In genomic region chr9:136629001-136629878, GRCh38 we compare ENCODE assay signal across 28 cellular contexts. TPM values are rescaled to one million over a fixed set of nuclear protein-coding genes. Genes with fewer than 3 reads are reported as not detected.
DNase-seq lines count a peak whose midpoint lies in the region; ATAC-seq, FAIRE-seq and TF ChIP-seq lines count a peak whose summit lies in the region.
"Had no signal": no experiment of that assay in that cellular context is flagged by ENCODE, and none has a peak within 500 bp of the region (broad histone marks: within the 10 kb centered on the region; RNA-seq: fewer than 3 reads in every experiment).

No MANE protein-coding gene starts in this region.

- peaks cover 2% of the 10 kb centered on the region; the same call in 1 of the 2 replicates for H4K20me1 ChIP-seq in DND-41 (ENCODE audit: insufficient read depth, low read length)
- peaks cover 29% of the 10 kb centered on the region; the same call in 1 of the 2 replicates for H4K20me1 ChIP-seq in HepG2 (ENCODE audit: insufficient read depth, low read length)

- TF ChIP-seq EP300 in HepG2 (IDR thresholded peaks at IDR 0.05; ENCODE audit: low read depth in 2 of 2, low read length in 2 of 2) (no peak), HepG2 (CRISPR knock-in tag; IDR thresholded peaks at IDR 0.05; ENCODE audit: borderline replicate concordance) (no peak)

- TF ChIP-seq CTCF in DND-41 (IDR thresholded peaks at IDR 0.05; ENCODE audit: borderline replicate concordance, extremely low read depth, low read length, poor library complexity, severe bottlenecking) (no peak), RWPE1 (conservative IDR thresholded peaks at IDR 0.05; ENCODE audit: low read depth) (no peak), HepG2 (CRISPR knock-in tag; IDR thresholded peaks at IDR 0.05) (no peak), spleen (IDR thresholded peaks at IDR 0.05 in 8 of 11, conservative IDR thresholded peaks at IDR 0.05 in 3 of 11) (no peak)

- H3K9me3 ChIP-seq in DND-41 (ENCODE audit: insufficient read depth, low read length, severe bottlenecking) (no peaks in the 10 kb centered on the region), HepG2 (ENCODE audit: low read length) (no peaks in the 10 kb centered on the region), spleen (no peaks in the 10 kb centered on the region)
- H3K9me3 ChIP-seq: MG63, ovary, right atrium auricular region, suprapubic skin had no signal

- no peak for FAIRE-seq in HepG2 (lab: Jason Lieb, UNC)
- FAIRE-seq: astrocyte had no signal

- WGBS in HepG2 (ENCODE audit: low lambda C conversion rate) = 50% methylated on average over 5 of the region's 22 CpGs
- 65 to 74% (median 67%) methylated on average over 12 to 22 of the region's 22 CpGs for WGBS in spleen, 5 donors

- H3K4me1 ChIP-seq in DND-41 (ENCODE audit: insufficient read depth, low read length) (peaks cover 59% of the 10 kb centered on the region), HepG2 (ENCODE audit: insufficient read depth, low read length) (peaks cover 34% of the 10 kb centered on the region), spleen (peaks cover 21 to 77% (median 54%) of the 10 kb centered on the region in 6 donors)

- H3K36me3 ChIP-seq in DND-41 (ENCODE audit: insufficient read depth, low read length) (no peaks in the 10 kb centered on the region), HepG2 (replicated peaks in 1 of 2; ENCODE audit: control insufficient read depth in 1 of 2, insufficient read depth in 2 of 2, low read length in 2 of 2) (no peaks in the 10 kb centered on the region), spleen (no peaks in the 10 kb centered on the region)
- H3K36me3 ChIP-seq: MG63, ovary, right atrium auricular region, suprapubic skin had no signal

- ATAC-seq in DND-41 (ENCODE audit: insufficient read depth, low read depth) (no peak), HepG2 (no peak), HG03521 (IDR thresholded peaks at IDR 0.05; ENCODE audit: unreplicated experiment) (no peak)
- ATAC-seq: activated CD4-positive, alpha-beta T cell treated with anti-CD3 and anti-CD28 coated beads for 36 hours; activated CD8-positive, alpha-beta T cell treated with anti-CD3 and anti-CD28 coated beads, Interleukin-2, amount 10 ng/mL, durations not matched to agents 7 days and 5 days; left ventricle myocardium superior; naive thymus-derived CD8-positive, alpha-beta T cell; T-helper 17 cell had no signal

- H3K79me2 ChIP-seq in DND-41 (ENCODE audit: insufficient read depth, low read length) (no peaks in the 10 kb centered on the region; the same call in 1 of the 2 replicates), HepG2 (ENCODE audit: insufficient read depth, low read length) (no peaks in the 10 kb centered on the region)

- H2AFZ ChIP-seq in DND-41 (ENCODE audit: low read depth, low read length) (no peak overlapping the region), HepG2 (ENCODE audit: low read length) (no peak overlapping the region)
- H2AFZ ChIP-seq: GM23248 had no signal

- POLR2A ChIA-PET in RWPE1 (lab: Yijun Ruan, JAX; ENCODE audit: low non-redundant PET) = interaction anchor here (0.6 kb wide), 1 partner anchor 144 kb away, joined by 3 read pairs; no protein-coding TSS in a partner anchor
- POLR2A ChIA-PET in HepG2 (lab: Yijun Ruan, JAX) = interaction anchor here (1.3 kb wide), 1 partner anchor 144 kb away, joined by 4 read pairs; no protein-coding TSS in a partner anchor

- no peak for TF ChIP-seq RAD21 in HepG2 (CRISPR knock-in tag; IDR thresholded peaks at IDR 0.05)

- no TSS peak for BruUV-seq in HepG2 (replicated peaks; lab: Mats Ljungman, UMichigan)

- H3K27ac ChIP-seq in DND-41 (ENCODE audit: low read length) (peak overlapping the region; percentile 78), RWPE1 (peak overlapping the region; percentile 100), HepG2 (ENCODE audit: extremely low read length, insufficient read depth, low read length) (no peak overlapping the region), spleen (no peak overlapping the region)
- H3K27ac ChIP-seq: GM23248, ovary, right atrium auricular region, suprapubic skin had no signal

- no peak overlapping the region for H3K4me2 ChIP-seq in DND-41 (ENCODE audit: insufficient read depth, low read length)
- H3K4me2 ChIP-seq in HepG2 (ENCODE audit: low read depth, low read length) = no peak overlapping the region

- H3K4me3 ChIP-seq in DND-41 (ENCODE audit: low read depth in 1 of 2, low read length in 2 of 2) (no peak overlapping the region), HepG2 (replicated peaks in 1 of 3; ENCODE audit: insufficient read depth in 1 of 3, low read depth in 2 of 3, low read length in 3 of 3) (no peak overlapping the region), spleen (no peak overlapping the region)
- H3K4me3 ChIP-seq: GM23248, MG63, ovary, right atrium auricular region, suprapubic skin had no signal

- intact Hi-C loops in HepG2 (cut with micrococcal nuclease; ENCODE audit: unreplicated experiment) = loop anchor here (5.0 kb wide), 1 partner anchor 382 kb away; the partner anchor contains the start of gene QSOX2
- intact Hi-C loops in spleen (cut with DNase I; ENCODE audit: low total_unique reads) = no loop called here

- H3K27me3 ChIP-seq in DND-41 (ENCODE audit: insufficient read depth, low read length, poor library complexity) (no peaks in the 10 kb centered on the region), HepG2 (ENCODE audit: control insufficient read depth in 1 of 2, insufficient read depth in 2 of 2, low read length in 2 of 2) (peaks cover 20 to 61% of the 10 kb centered on the region in 2 experiments; a peak in 4 of 5 replicates), spleen (replicated peaks in 1 of 7) (peaks cover 0 to 67% (median 4%) of the 10 kb centered on the region in 7 donors)
- H3K27me3 ChIP-seq: MG63, ovary, right atrium auricular region had no signal

- in situ Hi-C loops in HepG2 (cut with HindIII; ENCODE audit: extremely low pct_ligation_motif_present, low pct_unique_long_range_greater_than_20kb) = loop anchor here (5.0 to 25.0 kb wide), 2 partner anchors 137 to 292 kb away; partner anchors contain the start of gene GPSM1

- DNase-seq in DND-41 (no peak), RWPE1 (ENCODE audit: low spot score) (no peak), HepG2 (ENCODE audit: low spot score) (no peak), spleen (peak; percentile 74)
- DNase-seq in activated CD4-positive, CD25-positive, alpha-beta regulatory T cell (lab: John Stamatoyannopoulos, UW) = no peak
- DNase-seq in activated effector memory CD4-positive, alpha-beta T cell treated with Interleukin-2 at 50 U/mL for 16 hours = no peak
- DNase-seq: activated CD4-positive, alpha-beta T cell treated with anti-CD3 and anti-CD28 coated beads for 36 hours; activated CD8-positive, alpha-beta T cell treated with anti-CD3 and anti-CD28 coated beads, Interleukin-2, amount 10 ng/mL, durations not matched to agents 7 days and 5 days; activated T-cell treated with anti-CD3 and anti-CD28 coated beads for 4 hours; CD4-positive, alpha-beta memory T cell; DMS153; GM23248; left ventricle myocardium superior; MG63; midbrain; naive thymus-derived CD8-positive, alpha-beta T cell; NCI-H1105 treated with DMSO at 0.1 percent for 48 hours; NCI-H2029; NCI-H226; ovary; stimulated activated CD4-positive, alpha-beta T cell treated with anti-CD3 and anti-CD28 coated beads, Interleukin-12 subunit alpha, Interleukin-12 subunit beta, amount 100 ng/mL, for 4 hours; stimulated activated CD4-positive, alpha-beta T cell treated with anti-CD3 and anti-CD28 coated beads, Interleukin-4, amount 100 ng/mL, for 24 hours; stimulated activated naive B cell treated with anti-CD40 and anti-IgM and Interleukin-4, amounts not matched to agents 10 μg/mL and 1 μg/mL and 100 μg/mL, for 72 hours had no signal

- CTCF ChIA-PET in RWPE1 (lab: Yijun Ruan, JAX) (interaction anchor here (0.5 to 8.3 kb wide), 8 partner anchors 15 to 165 kb away, joined by 3 to 232 read pairs (median 4); no protein-coding TSS in a partner anchor), HepG2 (lab: Yijun Ruan, JAX; ENCODE audit: low intra/inter-chr PET ratio, low total read pairs) (interaction anchor here (4.2 kb wide), 1 partner anchor 141 kb away, joined by 101 read pairs; no protein-coding TSS in a partner anchor)

- TF ChIP-seq POLR2A in HepG2 (IDR thresholded peaks at IDR 0.05; ENCODE audit: insufficient read depth in 1 of 2, low read depth in 2 of 2, low read length in 2 of 2) (no peak), spleen (IDR thresholded peaks at IDR 0.05) (no peak)

- H3K9ac ChIP-seq in DND-41 (ENCODE audit: low read depth, low read length) (peak overlapping the region; percentile 49), HepG2 (ENCODE audit: insufficient read depth, low read depth, low read length) (no peak overlapping the region)
- H3K9ac ChIP-seq: GM23248 had no signal

RNA-seq across cellular contexts. Expression of gene EGFL7, which starts 33.5 kb away (rescaled TPM):
- total RNA-seq in HepG2 (2016; rRNA removed; fragmentation: Illumina TruSeq; extraction: Trizol) = 0.20 TPM in 1 of 2 replicates, not detected in the other
- 0.61 and 0.88 TPM in 2 replicates for total RNA-seq in HepG2 (2016; cell fraction: cytosol; rRNA removed; fragmentation: Illumina TruSeq; extraction: Trizol; ENCODE audit: low read depth)
- 0.19 and 0.32 TPM in 2 replicates for total RNA-seq in HepG2 (2016; cell fraction: insoluble cytoplasmic fraction; rRNA removed; fragmentation: Illumina TruSeq; extraction: Trizol)
- 0.59 and 0.93 TPM in 2 replicates for total RNA-seq in HepG2 (2016; cell fraction: membrane; rRNA removed; fragmentation: Illumina TruSeq; extraction: Trizol)
- total RNA-seq in HepG2 (2016; cell fraction: nucleus; rRNA removed; fragmentation: Illumina TruSeq; extraction: Trizol) = 0.40 TPM in 1 of 2 replicates, not detected in the other
- polyA plus RNA-seq in HepG2 (2011; rRNA removed) = 5.1 and 10.3 TPM in 2 replicates
- 7.6 and 12.5 TPM in 2 replicates for polyA plus RNA-seq in HepG2 (2011; cell fraction: cytosol; rRNA removed)
- 20.6 and 22.6 TPM in 2 replicates for polyA plus RNA-seq in HepG2 (2011; cell fraction: nucleus; rRNA removed)
- polyA plus RNA-seq in HepG2 (2012) = 1.6 and 2.3 TPM in 2 replicates
- 0.54 and 0.89 TPM in 2 replicates for polyA plus RNA-seq in HepG2 (2016; cell fraction: cytosol; fragmentation: Illumina TruSeq; extraction: Trizol; ENCODE audit: low read depth)
- 0.20 and 0.56 TPM in 2 replicates for polyA plus RNA-seq in HepG2 (2016; cell fraction: insoluble cytoplasmic fraction; fragmentation: Illumina TruSeq; extraction: Trizol; ENCODE audit: low read depth)
- polyA plus RNA-seq in HepG2 (2016; cell fraction: membrane; fragmentation: Illumina TruSeq; extraction: Trizol; ENCODE audit: low read depth) = 0.68 and 0.72 TPM in 2 replicates
- not detected in 2 replicates for polyA plus RNA-seq in HepG2 (2016; cell fraction: nucleus; fragmentation: Illumina TruSeq; extraction: Trizol; ENCODE audit: insufficient read depth, low read depth)
- 3.6 and 4.7 TPM in 2 replicates for polyA minus RNA-seq in HepG2 (2011; rRNA and poly(A)+ RNA removed; ENCODE audit: low replicate concordance)
- polyA minus RNA-seq in HepG2 (2011; cell fraction: cytosol; rRNA and poly(A)+ RNA removed) = 3.1 and 3.3 TPM in 2 replicates
- 1.9 and 3.0 TPM in 2 replicates for polyA minus RNA-seq in HepG2 (2011; cell fraction: nucleus; rRNA and poly(A)+ RNA removed)
- total RNA-seq in spleen = 100 to 1,000 TPM; 132 to 246 (median 179) TPM
- 100 to 1,000 TPM; 169 to 522 (median 409) TPM for polyA plus RNA-seq in spleen
- total RNA-seq: CD4-positive, alpha-beta memory T cell had no signal

RNA-seq across cellular contexts. Expression of gene AGPAT2, which starts 58.0 kb away (rescaled TPM):
- 2.5 and 3.9 TPM in 2 replicates for total RNA-seq in HepG2 (2016; rRNA removed; fragmentation: Illumina TruSeq; extraction: Trizol)
- 5.2 and 5.9 TPM in 2 replicates for total RNA-seq in HepG2 (2016; cell fraction: cytosol; rRNA removed; fragmentation: Illumina TruSeq; extraction: Trizol; ENCODE audit: low read depth)
- total RNA-seq in HepG2 (2016; cell fraction: insoluble cytoplasmic fraction; rRNA removed; fragmentation: Illumina TruSeq; extraction: Trizol) = 2.1 and 3.5 TPM in 2 replicates
- 6.3 and 6.7 TPM in 2 replicates for total RNA-seq in HepG2 (2016; cell fraction: membrane; rRNA removed; fragmentation: Illumina TruSeq; extraction: Trizol)
- 3.1 and 3.9 TPM in 2 replicates for total RNA-seq in HepG2 (2016; cell fraction: nucleus; rRNA removed; fragmentation: Illumina TruSeq; extraction: Trizol)
- polyA plus RNA-seq in HepG2 (2011; rRNA removed) = 25.8 and 33.0 TPM in 2 replicates
- 34.1 and 37.6 TPM in 2 replicates for polyA plus RNA-seq in HepG2 (2011; cell fraction: cytosol; rRNA removed)
- 32.1 and 35.6 TPM in 2 replicates for polyA plus RNA-seq in HepG2 (2011; cell fraction: nucleus; rRNA removed)
- 9.3 and 10.6 TPM in 2 replicates for polyA plus RNA-seq in HepG2 (2012)
- 8.4 and 9.1 TPM in 2 replicates for polyA plus RNA-seq in HepG2 (2016; cell fraction: cytosol; fragmentation: Illumina TruSeq; extraction: Trizol; ENCODE audit: low read depth)
- polyA plus RNA-seq in HepG2 (2016; cell fraction: insoluble cytoplasmic fraction; fragmentation: Illumina TruSeq; extraction: Trizol; ENCODE audit: low read depth) = 3.6 and 3.8 TPM in 2 replicates
- polyA plus RNA-seq in HepG2 (2016; cell fraction: membrane; fragmentation: Illumina TruSeq; extraction: Trizol; ENCODE audit: low read depth) = 9.7 and 9.8 TPM in 2 replicates
- 8.2 and 8.4 TPM in 2 replicates for polyA plus RNA-seq in HepG2 (2016; cell fraction: nucleus; fragmentation: Illumina TruSeq; extraction: Trizol; ENCODE audit: insufficient read depth, low read depth)
- 34.1 and 96.5 TPM in 2 replicates for polyA minus RNA-seq in HepG2 (2011; rRNA and poly(A)+ RNA removed; ENCODE audit: low replicate concordance)
- 12.3 and 17.9 TPM in 2 replicates for polyA minus RNA-seq in HepG2 (2011; cell fraction: cytosol; rRNA and poly(A)+ RNA removed)
- 6.1 and 6.2 TPM in 2 replicates for polyA minus RNA-seq in HepG2 (2011; cell fraction: nucleus; rRNA and poly(A)+ RNA removed)
- total RNA-seq in spleen = 10 to 100 TPM; 26.9 to 47.7 (median 40.4) TPM
- polyA plus RNA-seq in spleen = 10 to 100 TPM; 31.9 to 43.8 (median 35.1) TPM

Comparison
In these comparisons a context has a peak if more than half of its experiments do, and no peak if none do; other contexts are left out.
1. H3K27ac ChIP-seq: peak in DND-41 (single experiment) and RWPE1 (single experiment); none in HepG2 (single experiment) and spleen (0 of 8).
2. RNA of gene EGFL7, which starts 33.5 kb away (total RNA-seq): 132 to 246 TPM in spleen; 0.19 to 0.93 TPM in HepG2; every median in the first group is over 10 times any median in the second.